2 cellular contexts compared by ENCODE assay signal in genomic region chr1:207740224-207740623, GRCh38.
A peak's percentile ranks its signal among the peaks of the same experiment; 100 is the strongest.
TF ChIP-seq lines count a peak whose summit lies in the region.

No MANE protein-coding gene starts in this region.

TF ChIP-seq in HEK293, 187 proteins besides CTCF, POLR2A, EP300 and RAD21:
- TF ChIP-seq, protein P1, sequence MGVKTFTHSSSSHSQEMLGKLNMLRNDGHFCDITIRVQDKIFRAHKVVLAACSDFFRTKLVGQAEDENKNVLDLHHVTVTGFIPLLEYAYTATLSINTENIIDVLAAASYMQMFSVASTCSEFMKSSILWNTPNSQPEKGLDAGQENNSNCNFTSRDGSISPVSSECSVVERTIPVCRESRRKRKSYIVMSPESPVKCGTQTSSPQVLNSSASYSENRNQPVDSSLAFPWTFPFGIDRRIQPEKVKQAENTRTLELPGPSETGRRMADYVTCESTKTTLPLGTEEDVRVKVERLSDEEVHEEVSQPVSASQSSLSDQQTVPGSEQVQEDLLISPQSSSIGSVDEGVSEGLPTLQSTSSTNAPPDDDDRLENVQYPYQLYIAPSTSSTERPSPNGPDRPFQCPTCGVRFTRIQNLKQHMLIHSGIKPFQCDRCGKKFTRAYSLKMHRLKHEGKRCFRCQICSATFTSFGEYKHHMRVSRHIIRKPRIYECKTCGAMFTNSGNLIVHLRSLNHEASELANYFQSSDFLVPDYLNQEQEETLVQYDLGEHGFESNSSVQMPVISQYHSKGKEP (tag by site-specific recombination; IDR thresholded peaks at IDR 0.05): no peak
- TF ChIP-seq ATF2 (tag by site-specific recombination; IDR thresholded peaks at IDR 0.05; ENCODE audit: low read depth) (peak; percentile 73), ZNF521 (tag by site-specific recombination; IDR thresholded peaks at IDR 0.05) (no peak), ZNF133 (tag by site-specific recombination; IDR thresholded peaks at IDR 0.05) (no peak)
TF ChIP-seq in HEK293: peak in this region for 1.

TF ChIP-seq in K562, 482 proteins besides CTCF, POLR2A, EP300 and RAD21 (continued from another document):
- TF ChIP-seq ZNF518B (CRISPR knock-in tag; IDR thresholded peaks at IDR 0.05) (no peak), CEBPG (CRISPR knock-in tag; IDR thresholded peaks at IDR 0.05) (no peak), CEBPG (tag; conservative IDR thresholded peaks at IDR 0.05 in 1 of 2, IDR thresholded peaks at IDR 0.05 in 1 of 2) (peak; percentile 29 to 38; a peak in 1 of 4 replicates), ZNF699 (CRISPR knock-in tag; IDR thresholded peaks at IDR 0.05; ENCODE audit: insufficient replicate concordance) (no peak), CEBPB (tag; IDR thresholded peaks at IDR 0.05) (peak; percentile 20; the same call in 1 of the 2 replicates), ZSCAN32 (CRISPR knock-in tag; IDR thresholded peaks at IDR 0.05) (no peak), HINFP (tag; conservative IDR thresholded peaks at IDR 0.05; ENCODE audit: low read depth) (no peak)
